ENCODE assay signal across 15 cellular contexts in genomic region chr9:2725929-2726328, GRCh38. TPM values are rescaled to one million over a fixed set of nuclear protein-coding genes. Genes with fewer than 3 reads are reported as not detected.
"Had no signal": no experiment of that assay in that cellular context is flagged by ENCODE, and none has a peak within 500 bp of the region (broad histone marks: within the 10 kb centered on the region; RNA-seq: fewer than 3 reads in every experiment).

No MANE protein-coding gene starts in this region.

- H3K36me3 ChIP-seq: breast epithelium had no signal

- H3K4me3 ChIP-seq: breast epithelium, testis had no signal

- DNase-seq: activated CD4-positive, alpha-beta T cell treated with anti-CD3 and anti-CD28 coated beads, Interleukin-2, amount 10 ng/mL, durations not matched to agents 7 days and 5 days; activated CD4-positive, CD25-positive, alpha-beta regulatory T cell; activated CD8-positive, alpha-beta memory T cell treated with anti-CD3 and anti-CD28 coated beads for 24 hours; activated gamma-delta T cell treated with Interleukin-2 at 50 U/mL for 16 hours; amygdala; cerebellar nuclear complex; effector CD8-positive, alpha-beta T cell; left colon; nephron progenitor cell; right cardiac atrium; testis had no signal

- ATAC-seq: left colon had no signal

- H3K27me3 ChIP-seq: breast epithelium, testis had no signal

- H3K4me1 ChIP-seq: breast epithelium had no signal

- H3K9me3 ChIP-seq: breast epithelium, testis had no signal

RNA-seq across cellular contexts. Expression of gene KCNV2, which starts 8.6 kb away (rescaled TPM):
- total RNA-seq: activated CD4-positive, alpha-beta T cell treated with anti-CD3 and anti-CD28 coated beads, Interleukin-2, amount 10 ng/mL, durations not matched to agents 7 days and 5 days; breast epithelium; left colon; omental fat pad; progenitor cell of endocrine pancreas; right cardiac atrium; urinary bladder had no signal
- polyA plus RNA-seq: right cardiac atrium, urinary bladder had no signal
